ENCODE assay signal across 8 cellular contexts in genomic region chr13:94602467-94602866, GRCh38.
DNase-seq lines count a peak whose midpoint lies in the region; ATAC-seq lines count a peak whose summit lies in the region.

No MANE protein-coding gene starts in this region.

- peak overlapping the region; percentile 98 for H3K9ac ChIP-seq in ES-I3 (ENCODE audit: low read depth, low read length)
- H3K9ac ChIP-seq in NT2/D1 (ENCODE audit: insufficient read length, low read depth), result peak overlapping the region; percentile 89

- peak overlapping the region; percentile 72 for H3K27ac ChIP-seq in epithelial cell of prostate

- H3K4me3 ChIP-seq in NT2/D1 (ENCODE audit: insufficient read length, low read depth), result peak overlapping the region; percentile 80

- H3K36me3 ChIP-seq in ES-I3 (ENCODE audit: insufficient read depth, low read length) (peaks cover 3% of the 10 kb centered on the region; the same call in 1 of the 2 replicates), NT2/D1 (ENCODE audit: insufficient read depth, insufficient read length, low read length) (peaks cover 24% of the 10 kb centered on the region)

- H3K9me3 ChIP-seq in ES-I3 (ENCODE audit: control insufficient read depth, insufficient read depth, low read length) (peaks cover 6% of the 10 kb centered on the region; the same call in 1 of the 2 replicates), NT2/D1 (ENCODE audit: insufficient read depth, low read length) (peaks cover 10% of the 10 kb centered on the region; the same call in 1 of the 2 replicates)

- ATAC-seq in HG02884 (IDR thresholded peaks at IDR 0.05; ENCODE audit: unreplicated experiment) (no peak), HG02763 (IDR thresholded peaks at IDR 0.05; ENCODE audit: unreplicated experiment) (no peak)

- no peak for DNase-seq in NT2/D1 (ENCODE audit: low read depth, low spot score)
- no peak for DNase-seq in epithelial cell of prostate (ENCODE audit: low read depth, low spot score)
- DNase-seq in pons (ENCODE audit: low spot score), result peak; percentile 32
- no peak for DNase-seq in NCI-H2196 treated with DMSO at 0.1 percent for 48 hours (lab: John Stamatoyannopoulos, UW; ENCODE audit: unreplicated experiment)
- no peak for DNase-seq in OCI-M1 (lab: John Stamatoyannopoulos, UW)

- H3K27me3 ChIP-seq in NT2/D1 (ENCODE audit: insufficient read depth, insufficient read length), result peaks cover 5% of the 10 kb centered on the region

- peaks cover 6% of the 10 kb centered on the region; the same call in 1 of the 2 replicates for H3K4me1 ChIP-seq in ES-I3 (ENCODE audit: insufficient read depth, low read length)
- no peaks in the 10 kb centered on the region for H3K4me1 ChIP-seq in NT2/D1 (ENCODE audit: insufficient read depth, insufficient read length)
